ENCODE assay signal across 22 cellular contexts in genomic region chr1:94399449-94399848, GRCh38.
"Had no signal": no experiment of that assay in that cellular context is flagged by ENCODE, and none has a peak within 500 bp of the region (broad histone marks: within the 10 kb centered on the region; RNA-seq: fewer than 3 reads in every experiment).

No MANE protein-coding gene starts in this region.

- DNase-seq: KBM-7, MG63, NCI-H1092, NCI-H1105 treated with DMSO at 0.1 percent for 48 hours, NCI-H1417 treated with DMSO at 0.1 percent for 48 hours, NCI-H146, NCI-H1694 treated with DMSO at 0.1 percent for 48 hours, NCI-H1930, NCI-H2081, NCI-H2171, NCI-H226, NCI-H446, NCI-H510A, NCI-H69, NCI-H774, SHP77, SK-N-SH, SW 1271 had no signal

- H3K27me3 ChIP-seq: MG63 had no signal

- H3K9me3 ChIP-seq: MG63, SK-N-SH had no signal

- H3K9ac ChIP-seq: SK-N-SH had no signal

- H3K4me2 ChIP-seq: SK-N-SH had no signal

- H3K9me2 ChIP-seq: SK-N-SH had no signal

- H3K27ac ChIP-seq: HL-60, RWPE1 had no signal

- H3K4me3 ChIP-seq: MG63 had no signal

- FAIRE-seq: HTR-8/SVneo had no signal

- ATAC-seq: Panc1 had no signal

- H3K36me3 ChIP-seq: MG63 had no signal
